ENCODE assay signal across 7 cellular contexts in the genomic region with DNA sequence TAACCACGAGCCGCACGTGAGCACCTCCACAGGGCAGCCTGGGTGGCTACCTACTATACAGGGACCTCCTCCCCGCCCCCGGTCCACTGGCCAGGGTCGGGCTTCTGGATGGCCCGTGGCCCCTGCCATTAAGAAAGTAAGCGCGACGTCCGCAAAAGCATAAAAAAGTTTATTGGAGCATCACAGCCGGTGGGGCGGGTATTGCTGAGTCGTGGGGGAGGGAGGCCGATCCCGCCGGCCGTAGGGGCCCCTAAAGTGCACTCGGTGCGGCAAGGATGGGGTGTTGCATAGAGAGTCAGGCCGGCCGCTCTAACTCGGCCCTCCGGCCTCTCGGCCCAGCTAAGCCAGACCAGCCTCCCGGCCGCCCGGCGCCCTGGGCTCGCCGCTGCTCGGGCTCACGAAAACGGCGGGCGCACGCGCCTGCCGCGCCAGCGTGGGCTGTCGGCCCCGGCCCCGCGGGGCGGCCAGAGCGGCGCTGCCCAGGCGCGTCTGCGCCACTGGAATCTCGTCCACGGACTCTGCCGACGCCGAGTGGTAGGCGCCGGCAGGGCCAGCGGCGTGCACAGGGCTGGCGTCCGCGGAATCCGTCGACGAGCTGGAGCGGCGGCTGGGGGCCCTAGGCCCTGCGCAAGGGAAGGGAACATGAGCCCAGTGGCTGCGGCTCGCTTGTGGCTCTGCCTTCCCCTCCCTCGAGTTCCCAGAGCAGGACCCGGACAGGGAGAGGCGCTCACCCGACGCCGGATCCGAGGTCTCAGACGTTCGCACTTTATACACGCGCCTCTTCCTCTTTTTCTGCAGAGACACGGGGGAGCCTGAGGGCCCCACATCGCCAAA. TPM values are rescaled to one million over a fixed set of nuclear protein-coding genes. Genes with fewer than 3 reads are reported as not detected.
A peak's percentile ranks its signal among the peaks of the same experiment; 100 is the strongest.
DNase-seq lines count a peak whose midpoint lies in the region; ATAC-seq and TF ChIP-seq lines count a peak whose summit lies in the region.

No MANE protein-coding gene starts in this region.

- TF ChIP-seq CTCF in HEK293 (tag by site-specific recombination; IDR thresholded peaks at IDR 0.05), result no peak

- no peaks in the 10 kb centered on the region for H3K9me3 Mint-ChIP-seq in activated T-helper 2 cell treated with anti-CD3 and anti-CD28 coated beads, Interferon-gamma antibody, Interleukin-2, Interleukin-4, amounts not matched to agents 10 μg/mL and 5 μg/mL and 100 μg/mL, durations not matched to agents 14 hours and 24 hours and 36 hours
- no peaks in the 10 kb centered on the region for H3K9me3 Mint-ChIP-seq in stimulated activated effector memory CD8-positive, alpha-beta T cell treated with anti-CD3 and anti-CD28 coated beads, Interleukin-12 subunit alpha, Interleukin-12 subunit beta, amount 100 ng/mL, for 72 hours

- H3K36me3 Mint-ChIP-seq in activated T-helper 2 cell treated with anti-CD3 and anti-CD28 coated beads, Interferon-gamma antibody, Interleukin-2, Interleukin-4, amounts not matched to agents 10 μg/mL and 5 μg/mL and 100 μg/mL, durations not matched to agents 14 hours and 24 hours and 36 hours (ENCODE audit: low read depth), result no peaks in the 10 kb centered on the region
- H3K36me3 Mint-ChIP-seq in stimulated activated effector memory CD8-positive, alpha-beta T cell treated with anti-CD3 and anti-CD28 coated beads, Interleukin-12 subunit alpha, Interleukin-12 subunit beta, amount 100 ng/mL, for 72 hours, result peaks cover 5% of the 10 kb centered on the region

- intact Hi-C loops in activated T-helper 2 cell treated with anti-CD3 and anti-CD28 coated beads, Interferon-gamma antibody, Interleukin-2, Interleukin-4, amounts not matched to agents 10 μg/mL and 5 μg/mL and 100 μg/mL, durations not matched to agents 14 hours and 24 hours and 36 hours (cut with micrococcal nuclease), result loop anchor here (5.0 kb wide), 1 partner anchor 132 kb away; no protein-coding TSS in a partner anchor

- H3K9ac ChIP-seq in iPS-18a (ENCODE audit: low read length), result no peak overlapping the region

- no peaks in the 10 kb centered on the region for H3K36me3 ChIP-seq in HEK293 (ENCODE audit: control insufficient read depth in 2 of 2, insufficient read depth in 1 of 2, low read length in 2 of 2)
- no peaks in the 10 kb centered on the region for H3K36me3 ChIP-seq in iPS-18a (ENCODE audit: control insufficient read depth, low read depth, low read length)

- H3K27ac Mint-ChIP-seq in activated T-helper 2 cell treated with anti-CD3 and anti-CD28 coated beads, Interferon-gamma antibody, Interleukin-2, Interleukin-4, amounts not matched to agents 10 μg/mL and 5 μg/mL and 100 μg/mL, durations not matched to agents 14 hours and 24 hours and 36 hours, result no peak overlapping the region
- no peak overlapping the region for H3K27ac Mint-ChIP-seq in stimulated activated effector memory CD8-positive, alpha-beta T cell treated with anti-CD3 and anti-CD28 coated beads, Interleukin-12 subunit alpha, Interleukin-12 subunit beta, amount 100 ng/mL, for 72 hours

- CTCF ChIA-PET in HEK293 (lab: Yijun Ruan, JAX), result interaction anchor here (0.5 to 1.6 kb wide), 8 partner anchors 8 to 148 kb away, joined by 3 to 5 read pairs (median 4); a partner anchor contains a TSS
- CTCF ChIA-PET in HEK293T (lab: Yijun Ruan, JAX), result interaction anchor here (3.5 kb wide), 1 partner anchor 14 kb away, joined by 16 read pairs; no protein-coding TSS in a partner anchor

- H3K27ac ChIP-seq in HEK293 (ENCODE audit: extremely low read depth, low read depth, low read length), result no peak overlapping the region
- H3K27ac ChIP-seq in iPS-18a (ENCODE audit: low read length), result no peak overlapping the region

- H3K9me3 ChIP-seq in HEK293 (ENCODE audit: control insufficient read depth, insufficient read depth, low read depth, low read length), result no peaks in the 10 kb centered on the region
- H3K9me3 ChIP-seq in iPS-18a (ENCODE audit: control insufficient read depth, low read depth, low read length), result no peaks in the 10 kb centered on the region

- no peak for DNase-seq in activated T-helper 2 cell treated with anti-CD3 and anti-CD28 coated beads, Interferon-gamma antibody, Interleukin-2, Interleukin-4, amounts not matched to agents 10 μg/mL and 5 μg/mL and 100 μg/mL, durations not matched to agents 14 hours and 24 hours and 36 hours (ENCODE audit: low spot score)
- no peak for DNase-seq in stimulated activated effector memory CD8-positive, alpha-beta T cell treated with anti-CD3 and anti-CD28 coated beads, Interleukin-12 subunit alpha, Interleukin-12 subunit beta, amount 100 ng/mL, for 72 hours (ENCODE audit: low spot score in 2 of 2)
- DNase-seq in Ammon's horn (ENCODE audit: low spot score) (no peak), SW 1271 (lab: John Stamatoyannopoulos, UW) (no peak), HEK293T (ENCODE audit: extremely low spot score) (no peak)

- ATAC-seq in stimulated activated effector memory CD8-positive, alpha-beta T cell treated with anti-CD3 and anti-CD28 coated beads, Interleukin-12 subunit alpha, Interleukin-12 subunit beta, amount 100 ng/mL, for 72 hours, result no peak

- H3K27me3 Mint-ChIP-seq in activated T-helper 2 cell treated with anti-CD3 and anti-CD28 coated beads, Interferon-gamma antibody, Interleukin-2, Interleukin-4, amounts not matched to agents 10 μg/mL and 5 μg/mL and 100 μg/mL, durations not matched to agents 14 hours and 24 hours and 36 hours (ENCODE audit: low read depth), result peaks cover 41% of the 10 kb centered on the region

- H3K4me3 ChIP-seq in HEK293 (ENCODE audit: low read depth, low read length) (no peak overlapping the region), iPS-18a (ENCODE audit: low read length) (peak overlapping the region; percentile 47)

- POLR2A ChIA-PET in HEK293 (lab: Yijun Ruan, JAX), result interaction anchor here (0.6 kb wide), 1 partner anchor 194 kb away, joined by 3 read pairs; no protein-coding TSS in a partner anchor
- POLR2A ChIA-PET in HEK293T (lab: Yijun Ruan, JAX), result interaction anchor here (1.0 kb wide), 1 partner anchor 27 kb away, joined by 3 read pairs; no protein-coding TSS in a partner anchor

- peaks cover 4% of the 10 kb centered on the region for H3K4me1 Mint-ChIP-seq in activated T-helper 2 cell treated with anti-CD3 and anti-CD28 coated beads, Interferon-gamma antibody, Interleukin-2, Interleukin-4, amounts not matched to agents 10 μg/mL and 5 μg/mL and 100 μg/mL, durations not matched to agents 14 hours and 24 hours and 36 hours (ENCODE audit: low read depth)
- H3K4me1 Mint-ChIP-seq in stimulated activated effector memory CD8-positive, alpha-beta T cell treated with anti-CD3 and anti-CD28 coated beads, Interleukin-12 subunit alpha, Interleukin-12 subunit beta, amount 100 ng/mL, for 72 hours, result peaks cover 9% of the 10 kb centered on the region

- peaks cover 14% of the 10 kb centered on the region for H3K4me1 ChIP-seq in HEK293 (ENCODE audit: control insufficient read depth, insufficient read depth, low read length)
- H3K4me1 ChIP-seq in iPS-18a (ENCODE audit: control insufficient read depth, low read depth, low read length), result peaks cover 21% of the 10 kb centered on the region

- peaks cover 60% of the 10 kb centered on the region for H3K27me3 ChIP-seq in iPS-18a (ENCODE audit: control insufficient read depth, insufficient read depth, low read length)

- peak overlapping the region; percentile 8 for H3K4me3 Mint-ChIP-seq in activated T-helper 2 cell treated with anti-CD3 and anti-CD28 coated beads, Interferon-gamma antibody, Interleukin-2, Interleukin-4, amounts not matched to agents 10 μg/mL and 5 μg/mL and 100 μg/mL, durations not matched to agents 14 hours and 24 hours and 36 hours (ENCODE audit: low read depth)
- peak overlapping the region; percentile 72 for H3K4me3 Mint-ChIP-seq in stimulated activated effector memory CD8-positive, alpha-beta T cell treated with anti-CD3 and anti-CD28 coated beads, Interleukin-12 subunit alpha, Interleukin-12 subunit beta, amount 100 ng/mL, for 72 hours

TF ChIP-seq in HEK293, 187 proteins besides CTCF, POLR2A, EP300 and RAD21:
- TF ChIP-seq EGR2 (tag by site-specific recombination; IDR thresholded peaks at IDR 0.05; ENCODE audit: low read depth) (0 out of 2 replicates have a peak, but pooled peaks have one; percentile 17), GLI2 (tag by site-specific recombination; IDR thresholded peaks at IDR 0.05; ENCODE audit: borderline replicate concordance, low read depth) (no peak)

TF ChIP-seq in HEK293T, 16 proteins besides CTCF, POLR2A, EP300 and RAD21:
- no peak for TF ChIP-seq SP1 (IDR thresholded peaks at IDR 0.05)
- TF ChIP-seq, protein P1, sequence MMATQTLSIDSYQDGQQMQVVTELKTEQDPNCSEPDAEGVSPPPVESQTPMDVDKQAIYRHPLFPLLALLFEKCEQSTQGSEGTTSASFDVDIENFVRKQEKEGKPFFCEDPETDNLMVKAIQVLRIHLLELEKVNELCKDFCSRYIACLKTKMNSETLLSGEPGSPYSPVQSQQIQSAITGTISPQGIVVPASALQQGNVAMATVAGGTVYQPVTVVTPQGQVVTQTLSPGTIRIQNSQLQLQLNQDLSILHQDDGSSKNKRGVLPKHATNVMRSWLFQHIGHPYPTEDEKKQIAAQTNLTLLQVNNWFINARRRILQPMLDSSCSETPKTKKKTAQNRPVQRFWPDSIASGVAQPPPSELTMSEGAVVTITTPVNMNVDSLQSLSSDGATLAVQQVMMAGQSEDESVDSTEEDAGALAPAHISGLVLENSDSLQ (IDR thresholded peaks at IDR 0.05), result no peak
- no peak for TF ChIP-seq LEF1 (IDR thresholded peaks at IDR 0.05; ENCODE audit: borderline replicate concordance)
- no peak for TF ChIP-seq FOXK2 (IDR thresholded peaks at IDR 0.05)
- TF ChIP-seq ARNT (IDR thresholded peaks at IDR 0.05), result no peak
- TF ChIP-seq TARDBP (IDR thresholded peaks at IDR 0.05), result no peak
- no peak for TF ChIP-seq FOXA1 (IDR thresholded peaks at IDR 0.05)
- TF ChIP-seq ZNF384 (IDR thresholded peaks at IDR 0.05), result no peak
- TF ChIP-seq L3MBTL2 (conservative IDR thresholded peaks at IDR 0.05), result no peak
- TF ChIP-seq SUZ12 (IDR thresholded peaks at IDR 0.05), result no peak
- TF ChIP-seq BHLHE40 (IDR thresholded peaks at IDR 0.05; ENCODE audit: borderline replicate concordance), result no peak
- TF ChIP-seq NFRKB (IDR thresholded peaks at IDR 0.05), result no peak

RNA-seq across cellular contexts. Expression of a gene that starts 1.2 kb away (rescaled TPM):
- not detected in 2 replicates for total RNA-seq in activated T-helper 2 cell treated with anti-CD3 and anti-CD28 coated beads, Interferon-gamma antibody, Interleukin-2, Interleukin-4, amounts not matched to agents 10 μg/mL and 5 μg/mL and 100 μg/mL, durations not matched to agents 14 hours and 24 hours and 36 hours

RNA-seq across cellular contexts. Expression of a gene that starts 21.8 kb away (rescaled TPM):
- total RNA-seq in activated T-helper 2 cell treated with anti-CD3 and anti-CD28 coated beads, Interferon-gamma antibody, Interleukin-2, Interleukin-4, amounts not matched to agents 10 μg/mL and 5 μg/mL and 100 μg/mL, durations not matched to agents 14 hours and 24 hours and 36 hours, result 1.4 and 1.5 TPM in 2 replicates

RNA-seq across cellular contexts. Expression of a gene that starts 36.4 kb away (rescaled TPM):
- 1.7 and 2.8 TPM in 2 replicates for total RNA-seq in activated T-helper 2 cell treated with anti-CD3 and anti-CD28 coated beads, Interferon-gamma antibody, Interleukin-2, Interleukin-4, amounts not matched to agents 10 μg/mL and 5 μg/mL and 100 μg/mL, durations not matched to agents 14 hours and 24 hours and 36 hours
